Comparison of ENCODE assay signal across 16 cellular contexts in the genomic region with DNA sequence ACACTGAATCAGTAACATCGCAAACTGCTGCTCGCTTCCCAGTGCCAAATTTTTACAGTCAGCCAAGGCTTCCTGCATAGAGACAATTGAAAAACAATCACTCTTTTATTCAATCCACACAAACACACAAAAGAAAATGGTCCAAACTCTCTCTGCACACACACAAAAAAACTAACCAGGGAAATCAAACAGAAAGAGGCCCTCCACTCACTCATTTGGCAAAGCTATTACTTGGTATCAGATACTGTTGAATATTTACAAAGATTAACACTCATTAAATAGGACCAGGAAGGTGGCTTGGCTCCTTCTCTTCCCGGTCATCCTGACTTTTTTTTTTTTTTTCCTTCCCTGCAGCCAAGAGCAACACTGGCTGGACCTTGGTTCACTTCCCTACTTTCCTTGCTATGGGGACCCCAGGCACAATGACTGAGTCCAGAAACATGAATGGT.
DNase-seq lines count a peak whose midpoint lies in the region; ATAC-seq and TF ChIP-seq lines count a peak whose summit lies in the region.
"Had no signal": no experiment of that assay in that cellular context is flagged by ENCODE, and none has a peak within 500 bp of the region (broad histone marks: within the 10 kb centered on the region; RNA-seq: fewer than 3 reads in every experiment).

No MANE protein-coding gene starts in this region.

- TF ChIP-seq POLR2A in breast epithelium (IDR thresholded peaks at IDR 0.05) (no peak), transverse colon (IDR thresholded peaks at IDR 0.05) (no peak)

- no peak overlapping the region for H3K4me3 Mint-ChIP-seq in neural crest cell
- no peak overlapping the region for H3K4me3 Mint-ChIP-seq in T-helper 17 cell
- H3K4me3 Mint-ChIP-seq: activated B cell treated with CpG ODN at 0.5 μM for 24 hours; CD4-positive, CD25-positive, alpha-beta regulatory T cell; type B pancreatic cell had no signal

- H2AFZ ChIP-seq in mammary epithelial cell (ENCODE audit: low read depth, low read length) = no peak overlapping the region

- H3K36me3 ChIP-seq in breast epithelium (no peaks in the 10 kb centered on the region), mammary epithelial cell (ENCODE audit: insufficient read depth, low read length) (no peaks in the 10 kb centered on the region), transverse colon (no peaks in the 10 kb centered on the region)

- no peak overlapping the region for H3K9ac ChIP-seq in mammary epithelial cell (ENCODE audit: insufficient read depth, low read length)

- H3K4me1 ChIP-seq in breast epithelium (no peaks in the 10 kb centered on the region), mammary epithelial cell (ENCODE audit: insufficient read depth, low read length) (no peaks in the 10 kb centered on the region), transverse colon (peaks cover 6 to 28% (median 10%) of the 10 kb centered on the region in 4 donors)

- H3K4me1 Mint-ChIP-seq in neural crest cell (peaks cover 15% of the 10 kb centered on the region), T-helper 17 cell (peaks cover 9% of the 10 kb centered on the region)

- CTCF ChIA-PET in mammary epithelial cell (lab: Charles Lee; ENCODE audit: low non-redundant PET) = no interaction called here

- TF ChIP-seq CTCF in breast epithelium (IDR thresholded peaks at IDR 0.05) (no peak), mammary epithelial cell (conservative IDR thresholded peaks at IDR 0.05 in 1 of 2, IDR thresholded peaks at IDR 0.05 in 1 of 2; ENCODE audit: extremely low read depth in 1 of 2, insufficient read depth in 1 of 2, low read depth in 1 of 2, low read length in 2 of 2) (no peak), neural crest cell (conservative IDR thresholded peaks at IDR 0.05) (no peak), transverse colon (IDR thresholded peaks at IDR 0.05) (no peak)

- intact Hi-C loops in breast epithelium (cut with DNase I; ENCODE audit: low total_unique reads) (no loop called here), mammary epithelial cell (cut with micrococcal nuclease) (loop anchor here (5.0 kb wide), 1 partner anchor 164 kb away; no protein-coding TSS in a partner anchor), transverse colon (cut with DNase I; ENCODE audit: low total_unique reads) (loop anchor here (5.0 kb wide), 1 partner anchor 79 kb away; no protein-coding TSS in a partner anchor)

- no peak for DNase-seq in breast epithelium (ENCODE audit: low spot score in 2 of 2)
- no peak for DNase-seq in mammary epithelial cell
- peak; percentile 48 for DNase-seq in dermis blood vessel endothelial cell
- DNase-seq in neural crest cell (ENCODE audit: low read depth, low spot score) = no peak
- DNase-seq in transverse colon = no peak
- no peak for DNase-seq in T-helper 17 cell
- DNase-seq: activated B cell treated with CpG ODN at 0.5 μM for 24 hours; CD4-positive, CD25-positive, alpha-beta regulatory T cell; DMS79 treated with DMSO at 0.1 percent for 48 hours; NCI-H187 treated with DMSO at 0.1 percent for 48 hours; NCI-H510A treated with DMSO at 0.1 percent for 48 hours; stimulated activated CD4-positive, alpha-beta T cell treated with anti-CD3 and anti-CD28 coated beads, Interleukin-4, amount 100 ng/mL, for 24 hours had no signal

- H3K27me3 Mint-ChIP-seq in neural crest cell (ENCODE audit: low read depth) (no peaks in the 10 kb centered on the region), T-helper 17 cell (peaks cover 5% of the 10 kb centered on the region)

- no peaks in the 10 kb centered on the region for H3K9me3 Mint-ChIP-seq in neural crest cell
- H3K9me3 Mint-ChIP-seq: activated B cell treated with CpG ODN at 0.5 μM for 24 hours; CD4-positive, CD25-positive, alpha-beta regulatory T cell; type B pancreatic cell had no signal

- H3K79me2 ChIP-seq in mammary epithelial cell (ENCODE audit: insufficient read depth, low read length) = no peaks in the 10 kb centered on the region

- H3K27ac ChIP-seq in breast epithelium = peak overlapping the region; percentile 80 to 87
- H3K27ac ChIP-seq in mammary epithelial cell (ENCODE audit: insufficient read depth, low read depth, low read length) = no peak overlapping the region
- peak overlapping the region; percentile 53 to 76 (median 64) for H3K27ac ChIP-seq in transverse colon

- H3K4me2 ChIP-seq in mammary epithelial cell (ENCODE audit: insufficient read depth, low read depth, low read length) = no peak overlapping the region
- H3K4me2 ChIP-seq: A549 had no signal

- H3K27me3 ChIP-seq in breast epithelium (no peaks in the 10 kb centered on the region), mammary epithelial cell (ENCODE audit: insufficient read depth, low read length) (no peaks in the 10 kb centered on the region), transverse colon (no peaks in the 10 kb centered on the region)

- H3K27ac Mint-ChIP-seq in neural crest cell (ENCODE audit: unreplicated experiment) = peak overlapping the region; percentile 4
- H3K27ac Mint-ChIP-seq in T-helper 17 cell = no peak overlapping the region
- H3K27ac Mint-ChIP-seq: activated B cell treated with CpG ODN at 0.5 μM for 24 hours, type B pancreatic cell had no signal

- BruUV-seq in mammary epithelial cell (replicated peaks; lab: Mats Ljungman, UMichigan) = no TSS peak

- ATAC-seq in GM18907 (IDR thresholded peaks at IDR 0.05; ENCODE audit: unreplicated experiment) (no peak), T-helper 17 cell (no peak), GM21381 (IDR thresholded peaks at IDR 0.05; ENCODE audit: unreplicated experiment) (no peak)
- ATAC-seq: A549 had no signal

- 85% methylated on average over 3 of the region's 3 CpGs for WGBS in mammary epithelial cell (ENCODE audit: low coverage, missing lambda C conversion rate)
- 31 to 51% methylated on average over 3 of the region's 3 CpGs for WGBS in transverse colon (ENCODE audit: low coverage in 1 of 2), 2 donors

- no peaks in the 10 kb centered on the region for H4K20me1 ChIP-seq in mammary epithelial cell (ENCODE audit: insufficient read depth, low read length)

- no peaks in the 10 kb centered on the region for H3K9me3 ChIP-seq in breast epithelium
- no peaks in the 10 kb centered on the region for H3K9me3 ChIP-seq in mammary epithelial cell (replicated peaks; ENCODE audit: insufficient read depth, low read length)
- H3K9me3 ChIP-seq in transverse colon = no peaks in the 10 kb centered on the region
- no peaks in the 10 kb centered on the region for H3K9me3 ChIP-seq in T-helper 17 cell (ENCODE audit: control insufficient read depth, low read length, poor library complexity, severe bottlenecking)
- H3K9me3 ChIP-seq: A549 had no signal

- in situ Hi-C loops in mammary epithelial cell (cut with MboI; ENCODE audit: low sequenced_read_pairs in 2 of 2) (no loop called here), transverse colon (cut with MboI; ENCODE audit: low pct_ligation_motif_present in 1 of 4, low pct_unique_long_range_greater_than_20kb in 1 of 4, low sequenced_read_pairs in 3 of 4) (loop anchor here in 2 of 4 donors (25.0 kb wide), 2 partner anchors 136 to 186 kb away; a partner anchor contains a TSS)

- no peak overlapping the region for H3K4me3 ChIP-seq in breast epithelium
- no peak overlapping the region for H3K4me3 ChIP-seq in mammary epithelial cell (replicated peaks in 1 of 3; ENCODE audit: insufficient read depth in 1 of 3, low read depth in 2 of 3, low read length in 3 of 3)
- no peak overlapping the region for H3K4me3 ChIP-seq in transverse colon
- H3K4me3 ChIP-seq: A549 had no signal

- no peak for TF ChIP-seq EP300 in transverse colon (IDR thresholded peaks at IDR 0.05; ENCODE audit: low read depth)

- dilution Hi-C loops in mammary epithelial cell (cut with HindIII; ENCODE audit: low sequenced_read_pairs) = loop anchor here (10.0 kb wide), 2 partner anchors 97 to 303 kb away; no protein-coding TSS in a partner anchor

- H3K36me3 Mint-ChIP-seq in neural crest cell (ENCODE audit: low read depth) (no peaks in the 10 kb centered on the region), T-helper 17 cell (ENCODE audit: low read depth) (no peaks in the 10 kb centered on the region)
- H3K36me3 Mint-ChIP-seq: type B pancreatic cell had no signal
